17 cellular contexts compared by ENCODE assay signal in the genomic region with DNA sequence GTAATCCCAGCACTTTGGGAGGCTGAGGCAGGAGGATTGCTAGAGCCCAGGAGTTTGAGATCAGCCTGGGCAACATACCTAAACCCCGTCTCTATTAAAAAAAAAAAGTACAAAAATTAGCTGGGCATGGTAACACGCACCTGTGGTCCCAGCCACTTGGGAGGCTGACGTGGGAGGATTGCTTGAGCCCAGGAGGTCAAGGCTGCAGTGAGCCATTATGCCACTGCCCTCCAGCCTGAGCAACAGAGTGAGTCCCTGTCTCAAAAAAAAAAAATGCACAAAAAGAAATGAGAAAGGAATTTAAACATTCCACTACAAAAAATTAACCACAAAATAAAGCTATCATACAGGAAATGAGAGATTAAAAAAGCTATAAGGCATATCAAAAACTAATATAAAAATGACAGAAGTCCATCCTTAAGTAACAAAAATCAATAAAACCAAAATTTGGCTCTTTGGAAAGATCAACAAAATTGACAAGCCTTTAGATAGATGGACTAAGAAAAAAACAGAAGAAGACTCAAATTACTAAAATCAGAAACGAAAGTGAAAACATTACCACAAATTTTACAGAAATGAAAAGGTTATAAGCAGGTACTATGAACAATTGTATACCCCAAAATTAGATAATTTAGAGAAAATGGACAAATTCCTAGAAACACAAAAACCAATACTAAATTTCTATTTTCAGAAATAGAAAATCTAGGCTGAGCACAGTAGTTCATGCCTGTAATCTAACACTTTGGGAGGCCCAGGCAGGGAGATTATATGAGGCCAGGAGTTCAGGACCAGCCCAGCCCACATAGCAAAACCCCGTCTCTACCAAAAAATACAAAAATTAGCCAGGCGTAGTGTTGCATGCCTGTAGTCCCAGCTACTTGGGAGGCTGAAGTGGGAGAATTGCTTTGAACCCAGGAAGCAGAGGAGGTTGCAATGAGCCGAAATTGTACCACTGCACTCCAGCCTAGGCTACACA. TPM values are rescaled to one million over a fixed set of nuclear protein-coding genes. Genes with fewer than 3 reads are reported as not detected.
A peak's percentile ranks its signal among the peaks of the same experiment; 100 is the strongest.
DNase-seq lines count a peak whose midpoint lies in the region; ATAC-seq, FAIRE-seq and TF ChIP-seq lines count a peak whose summit lies in the region.
"Had no signal": no experiment of that assay in that cellular context is flagged by ENCODE, and none has a peak within 500 bp of the region (broad histone marks: within the 10 kb centered on the region; RNA-seq: fewer than 3 reads in every experiment).

No MANE protein-coding gene starts in this region.

- H3T11ph ChIP-seq in H9 (ENCODE audit: low read length) = no peak overlapping the region

- no peak overlapping the region for H3K4ac ChIP-seq in H9 (ENCODE audit: low read depth, low read length)

- CTCF ChIA-PET in activated CD4-positive, alpha-beta memory T cell treated with anti-CD3 and anti-CD28 coated beads, Interleukin-2, amount 10 ng/mL, durations not matched to agents 7 days and 5 days (lab: Charles Lee) = no interaction called here
- CTCF ChIA-PET in activated CD4-positive, alpha-beta memory T cell treated with anti-CD3 and anti-CD28 coated beads for 36 hours (lab: Charles Lee) = interaction anchor here (0.6 to 0.7 kb wide), 2 partner anchors 27 to 135 kb away, joined by 3 to 6 read pairs; no protein-coding TSS in a partner anchor

- peaks cover 14% of the 10 kb centered on the region for H3K9me3 Mint-ChIP-seq in activated CD4-positive, alpha-beta memory T cell treated with anti-CD3 and anti-CD28 coated beads, Interleukin-2, amount 10 ng/mL, durations not matched to agents 7 days and 5 days
- H3K9me3 Mint-ChIP-seq in activated CD4-positive, alpha-beta memory T cell treated with anti-CD3 and anti-CD28 coated beads for 36 hours = peaks cover 21% of the 10 kb centered on the region
- peaks cover 20 to 21% of the 10 kb centered on the region in 2 experiments for H3K9me3 Mint-ChIP-seq in H9

- H2AK5ac ChIP-seq in H9 (ENCODE audit: insufficient read length, low read length) = no peak overlapping the region

- H3K27ac ChIP-seq in H9 (ENCODE audit: insufficient read length, low read depth, low read length) (no peak overlapping the region), kidney (ENCODE audit: low read depth in 2 of 2, low read length in 2 of 2) (no peak overlapping the region)
- H3K27ac ChIP-seq: A549, cardiac muscle cell, SK-N-MC had no signal

- H2AFZ ChIP-seq in H9 (ENCODE audit: low read length) = no peak overlapping the region

- H3K27ac Mint-ChIP-seq in activated CD4-positive, alpha-beta memory T cell treated with anti-CD3 and anti-CD28 coated beads, Interleukin-2, amount 10 ng/mL, durations not matched to agents 7 days and 5 days = no peak overlapping the region
- no peak overlapping the region for H3K27ac Mint-ChIP-seq in activated CD4-positive, alpha-beta memory T cell treated with anti-CD3 and anti-CD28 coated beads for 36 hours
- no peak overlapping the region for H3K27ac Mint-ChIP-seq in H9
- H3K27ac Mint-ChIP-seq: natural killer cell treated with Interleukin-12 subunit alpha and Interleukin-12 subunit beta and Interleukin-15 and Interleukin-18, amount 100 ng/mL, for 72 hours had no signal

- H3K9ac ChIP-seq in H9 (ENCODE audit: extremely low read depth, insufficient read length, low read length) = no peak overlapping the region
- H3K9ac ChIP-seq in kidney (ENCODE audit: low read length in 2 of 2) = no peak overlapping the region

- DNase-seq in activated CD4-positive, alpha-beta memory T cell treated with anti-CD3 and anti-CD28 coated beads, Interleukin-2, amount 10 ng/mL, durations not matched to agents 7 days and 5 days = no peak
- no peak for DNase-seq in activated CD4-positive, alpha-beta memory T cell treated with anti-CD3 and anti-CD28 coated beads for 36 hours
- DNase-seq in H9 = peak; percentile 6
- no peak for DNase-seq in kidney
- DNase-seq in ACHN = no peak
- no peak for DNase-seq in NCI-H2107 treated with DMSO at 0.1 percent for 48 hours (lab: John Stamatoyannopoulos, UW; ENCODE audit: unreplicated experiment)
- DNase-seq in NCI-H82 treated with DMSO at 0.1 percent for 48 hours (lab: John Stamatoyannopoulos, UW; ENCODE audit: unreplicated experiment) = no peak
- DNase-seq: DND-41; Kasumi-1; stimulated activated CD8-positive, alpha-beta memory T cell treated with anti-CD3 and anti-CD28 coated beads, Interleukin-4, amount 100 ng/mL, for 48 hours had no signal

- no peak overlapping the region for H4K91ac ChIP-seq in H9 (ENCODE audit: insufficient read length, low read depth, low read length)

- peak; percentile 88 for ATAC-seq in HG03378 (IDR thresholded peaks at IDR 0.05; ENCODE audit: unreplicated experiment)
- ATAC-seq: A549 had no signal

- H3K23ac ChIP-seq in H9 (ENCODE audit: insufficient read length, low read depth, low read length) = no peak overlapping the region

- H3K4me2 ChIP-seq in H9 (ENCODE audit: insufficient read depth, insufficient read length, low read length) = no peak overlapping the region
- H3K4me2 ChIP-seq: A549, smooth muscle cell had no signal

- H3K36me3 ChIP-seq in kidney (ENCODE audit: control insufficient read depth in 1 of 2, insufficient read depth in 2 of 2, low read length in 2 of 2) = no peaks in the 10 kb centered on the region
- H3K36me3 ChIP-seq: cardiac muscle cell had no signal

- peaks cover 15% of the 10 kb centered on the region for H3K4me1 Mint-ChIP-seq in activated CD4-positive, alpha-beta memory T cell treated with anti-CD3 and anti-CD28 coated beads, Interleukin-2, amount 10 ng/mL, durations not matched to agents 7 days and 5 days
- H3K4me1 Mint-ChIP-seq in activated CD4-positive, alpha-beta memory T cell treated with anti-CD3 and anti-CD28 coated beads for 36 hours (ENCODE audit: low read depth) = peaks cover 12% of the 10 kb centered on the region
- peaks cover 6 to 10% of the 10 kb centered on the region in 2 experiments; a peak in 3 of 4 replicates for H3K4me1 Mint-ChIP-seq in H9

- H3K79me2 ChIP-seq in H9 (ENCODE audit: insufficient read depth, low read length) = no peaks in the 10 kb centered on the region

- no peaks in the 10 kb centered on the region for H3K23me2 ChIP-seq in H9 (ENCODE audit: insufficient read length, low read depth, low read length, poor library complexity, severe bottlenecking)

- H3K36me3 Mint-ChIP-seq in activated CD4-positive, alpha-beta memory T cell treated with anti-CD3 and anti-CD28 coated beads, Interleukin-2, amount 10 ng/mL, durations not matched to agents 7 days and 5 days (ENCODE audit: low read depth) = peaks cover 15% of the 10 kb centered on the region
- peaks cover 7% of the 10 kb centered on the region for H3K36me3 Mint-ChIP-seq in activated CD4-positive, alpha-beta memory T cell treated with anti-CD3 and anti-CD28 coated beads for 36 hours
- H3K36me3 Mint-ChIP-seq in H9 (ENCODE audit: insufficient read depth in 1 of 3, low read depth in 3 of 3) = peaks cover 6 to 17% (median 12%) of the 10 kb centered on the region in 3 experiments

- in situ Hi-C loops in ACHN (cut with HindIII; ENCODE audit: low pct_ligation_motif_present, low pct_unique_long_range_greater_than_20kb, low sequenced_read_pairs) = no loop called here

- H3K9me3 ChIP-seq in H9 (ENCODE audit: control insufficient read depth, low read depth, low read length) (no peaks in the 10 kb centered on the region), kidney (ENCODE audit: control insufficient read depth in 1 of 2, low read length in 2 of 2) (peaks cover 0 to 5% of the 10 kb centered on the region in 2 donors)
- H3K9me3 ChIP-seq: A549 had no signal

- no peaks in the 10 kb centered on the region for H3K27me3 ChIP-seq in H9 (ENCODE audit: insufficient read depth, low read length)
- H3K27me3 ChIP-seq: cardiac muscle cell had no signal

- H4K5ac ChIP-seq in H9 (ENCODE audit: insufficient read length, low read depth, low read length) = no peak overlapping the region

- H4K8ac ChIP-seq in H9 (replicated peaks; ENCODE audit: insufficient read length, low read depth, low read length) = no peak overlapping the region

- no peak overlapping the region for H3K14ac ChIP-seq in H9 (ENCODE audit: insufficient read depth, low read length)

- WGBS in H9 (ENCODE audit: extremely low coverage, insufficient read length, low lambda C conversion rate) = no CpG with 5 or more reads among the region's 7 CpGs

- H3K4me1 ChIP-seq in H9 (ENCODE audit: insufficient read depth, low read length) = no peaks in the 10 kb centered on the region
- no peaks in the 10 kb centered on the region for H3K4me1 ChIP-seq in kidney (ENCODE audit: control insufficient read depth in 1 of 2, insufficient read depth in 1 of 2, low read depth in 1 of 2, low read length in 2 of 2)

- H2BK12ac ChIP-seq in H9 (ENCODE audit: insufficient read length, low read depth, low read length) = no peak overlapping the region

- H4K20me1 ChIP-seq in H9 (ENCODE audit: control insufficient read depth, insufficient read depth, insufficient read length) = no peaks in the 10 kb centered on the region

- H2BK15ac ChIP-seq in H9 (ENCODE audit: low read depth, low read length) = no peak overlapping the region

- peaks cover 38% of the 10 kb centered on the region for H3K27me3 Mint-ChIP-seq in activated CD4-positive, alpha-beta memory T cell treated with anti-CD3 and anti-CD28 coated beads, Interleukin-2, amount 10 ng/mL, durations not matched to agents 7 days and 5 days
- H3K27me3 Mint-ChIP-seq in activated CD4-positive, alpha-beta memory T cell treated with anti-CD3 and anti-CD28 coated beads for 36 hours = no peaks in the 10 kb centered on the region
- H3K27me3 Mint-ChIP-seq in H9 (ENCODE audit: low read depth) = peaks cover 6% of the 10 kb centered on the region; the same call in 1 of the 2 replicates

- no peak overlapping the region for H2BK20ac ChIP-seq in H9 (ENCODE audit: low read depth, low read length, poor library complexity, severe bottlenecking)

- H3K56ac ChIP-seq in H9 (ENCODE audit: insufficient read length, low read depth, low read length) = no peak overlapping the region

- H3K4me3 ChIP-seq in kidney (ENCODE audit: low read length in 2 of 2) = no peak overlapping the region
- H3K4me3 ChIP-seq: A549, cardiac muscle cell, SK-N-MC, smooth muscle cell had no signal

- H3K79me1 ChIP-seq in H9 (ENCODE audit: insufficient read depth, low read depth, low read length, poor library complexity, severe bottlenecking) = no peaks in the 10 kb centered on the region

- intact Hi-C loops in activated CD4-positive, alpha-beta memory T cell treated with anti-CD3 and anti-CD28 coated beads for 36 hours (cut with micrococcal nuclease) = no loop called here
- intact Hi-C loops in kidney (cut with DNase I) = no loop called here

- peak; percentile 23 for FAIRE-seq in kidney (lab: Jason Lieb, UNC)
- FAIRE-seq: A549, keratinocyte had no signal

- H3K18ac ChIP-seq in H9 (ENCODE audit: insufficient read length, low read depth, low read length) = no peak overlapping the region

- H3K4me3 Mint-ChIP-seq in activated CD4-positive, alpha-beta memory T cell treated with anti-CD3 and anti-CD28 coated beads, Interleukin-2, amount 10 ng/mL, durations not matched to agents 7 days and 5 days = peak overlapping the region; percentile 9
- H3K4me3 Mint-ChIP-seq in activated CD4-positive, alpha-beta memory T cell treated with anti-CD3 and anti-CD28 coated beads for 36 hours = no peak overlapping the region
- no peak overlapping the region for H3K4me3 Mint-ChIP-seq in H9
- H3K4me3 Mint-ChIP-seq: natural killer cell treated with Interleukin-12 subunit alpha and Interleukin-12 subunit beta and Interleukin-15 and Interleukin-18, amount 100 ng/mL, for 72 hours had no signal

- TF ChIP-seq CTCF in H9 (conservative IDR thresholded peaks at IDR 0.05) = no peak
- no peak for TF ChIP-seq CTCF in kidney (IDR thresholded peaks at IDR 0.05; ENCODE audit: borderline replicate concordance, extremely low read depth, insufficient read depth)

- no peak overlapping the region for H2BK5ac ChIP-seq in H9 (ENCODE audit: insufficient read length, low read length)

- H2BK120ac ChIP-seq in H9 (ENCODE audit: low read depth, low read length, poor library complexity, severe bottlenecking) = no peak overlapping the region

- POLR2A ChIA-PET in activated CD4-positive, alpha-beta memory T cell treated with anti-CD3 and anti-CD28 coated beads, Interleukin-2, amount 10 ng/mL, durations not matched to agents 7 days and 5 days (lab: Charles Lee) = interaction anchor here (0.7 kb wide), 1 partner anchor 1604 kb away, joined by 3 read pairs; no protein-coding TSS in a partner anchor
- POLR2A ChIA-PET in activated CD4-positive, alpha-beta memory T cell treated with anti-CD3 and anti-CD28 coated beads for 36 hours (lab: Charles Lee) = no interaction called here

RNA-seq across cellular contexts. Expression of gene NANOS1, which starts 42.4 kb away (rescaled TPM):
- total RNA-seq in activated CD4-positive, alpha-beta memory T cell treated with anti-CD3 and anti-CD28 coated beads, Interleukin-2, amount 10 ng/mL, durations not matched to agents 7 days and 5 days = under 1 TPM; 0.13 to 0.40 TPM
- under 1 TPM; 0.15 to 0.31 TPM for total RNA-seq in activated CD4-positive, alpha-beta memory T cell treated with anti-CD3 and anti-CD28 coated beads for 36 hours
- 4.5 and 5.5 TPM in 2 replicates for total RNA-seq in H9 (2021)
- 1.1 TPM for total RNA-seq in kidney
- polyA plus RNA-seq in kidney (ENCODE audit: insufficient read depth, low read depth, low replicate concordance) = 4.5 TPM
